Comparison of ENCODE assay signal across 11 cellular contexts in the genomic region with DNA sequence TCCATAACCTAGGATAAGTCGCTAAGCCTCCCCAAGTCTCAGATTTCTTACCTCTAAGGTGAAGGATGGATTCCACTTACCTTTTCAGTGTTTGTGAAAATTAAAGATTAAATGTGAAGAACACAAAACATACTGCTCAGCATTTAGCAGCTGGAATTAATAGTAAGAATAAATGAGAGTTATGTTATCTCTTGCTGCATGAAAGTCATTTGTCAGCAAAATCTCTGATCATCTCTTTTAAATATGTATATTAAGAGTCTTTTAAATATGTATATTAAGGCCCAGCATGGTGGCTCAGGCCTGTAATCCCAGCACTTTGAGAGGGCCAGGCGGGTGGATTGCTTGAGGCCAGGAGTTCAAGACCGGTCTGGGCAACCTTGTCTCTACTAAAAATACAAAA.
"Had no signal": no experiment of that assay in that cellular context is flagged by ENCODE, and none has a peak within 500 bp of the region (broad histone marks: within the 10 kb centered on the region; RNA-seq: fewer than 3 reads in every experiment).

No MANE protein-coding gene starts in this region.

- ATAC-seq: left colon had no signal

- H3K27ac ChIP-seq: pancreas, upper lobe of left lung had no signal

- H3K4me1 ChIP-seq: pancreas, upper lobe of left lung had no signal

- DNase-seq: activated effector memory CD4-positive, alpha-beta T cell treated with anti-CD3 and anti-CD28 coated beads, Interleukin-2, amount 50 U/mL, for 16 hours; activated T-cell treated with anti-CD3 and anti-CD28 coated beads, Interleukin-2, amount 50 U/mL, for 24 hours; effector CD4-positive, alpha-beta T cell; glutamatergic neuron; pancreas; stimulated activated CD4-positive, alpha-beta T cell treated with anti-CD3 and anti-CD28 coated beads, Interleukin-2, amount 100 ng/mL, for 48 hours; stimulated activated naive B cell treated with anti-CD40 and anti-IgM and Interleukin-4, amounts not matched to agents 10 μg/mL and 1 μg/mL and 100 μg/mL, for 72 hours; upper lobe of left lung had no signal

- H3K36me3 ChIP-seq: pancreas, upper lobe of left lung had no signal

- H3K9me3 ChIP-seq: adrenal gland, pancreas, upper lobe of left lung had no signal

- H3K27me3 ChIP-seq: adrenal gland, upper lobe of left lung had no signal

- H3K4me3 ChIP-seq: adrenal gland, lung, pancreas had no signal
